In the genomic region with DNA sequence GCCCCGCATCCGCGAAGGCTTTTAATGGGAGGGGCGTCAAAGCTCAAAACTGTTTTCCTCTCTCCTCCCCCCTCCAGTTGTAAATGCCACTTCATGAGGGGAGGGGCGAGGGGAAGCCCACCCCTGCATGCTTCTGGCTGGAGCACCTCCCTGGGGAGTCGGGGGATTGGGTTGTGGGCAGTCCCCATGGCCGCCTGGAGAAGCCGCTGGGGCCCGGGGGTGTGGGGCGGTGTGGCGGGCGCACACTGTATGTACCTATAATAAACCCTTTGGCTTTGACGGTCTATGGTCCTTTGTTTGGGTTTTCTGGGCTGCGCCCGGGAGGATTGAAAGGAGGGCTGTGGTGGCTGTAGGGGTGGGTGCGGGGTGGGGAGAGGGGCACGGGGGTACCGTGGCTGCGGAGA, we compare ENCODE assay signal across 2 cellular contexts.
TF ChIP-seq lines count a peak whose summit lies in the region.

No MANE protein-coding gene starts in this region.

TF ChIP-seq in GM23338, 12 proteins besides CTCF, POLR2A, EP300 and RAD21:
- TF ChIP-seq ZNF114 (CRISPR knock-in tag; IDR thresholded peaks at IDR 0.05): no peak
- TF ChIP-seq POLR2AphosphoS5 (IDR thresholded peaks at IDR 0.05; ENCODE audit: low read depth): peak; percentile 42
- TF ChIP-seq, protein P1, sequence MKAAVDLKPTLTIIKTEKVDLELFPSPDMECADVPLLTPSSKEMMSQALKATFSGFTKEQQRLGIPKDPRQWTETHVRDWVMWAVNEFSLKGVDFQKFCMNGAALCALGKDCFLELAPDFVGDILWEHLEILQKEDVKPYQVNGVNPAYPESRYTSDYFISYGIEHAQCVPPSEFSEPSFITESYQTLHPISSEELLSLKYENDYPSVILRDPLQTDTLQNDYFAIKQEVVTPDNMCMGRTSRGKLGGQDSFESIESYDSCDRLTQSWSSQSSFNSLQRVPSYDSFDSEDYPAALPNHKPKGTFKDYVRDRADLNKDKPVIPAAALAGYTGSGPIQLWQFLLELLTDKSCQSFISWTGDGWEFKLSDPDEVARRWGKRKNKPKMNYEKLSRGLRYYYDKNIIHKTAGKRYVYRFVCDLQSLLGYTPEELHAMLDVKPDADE (IDR thresholded peaks at IDR 0.05): no peak
- no peak for TF ChIP-seq JUNB (IDR thresholded peaks at IDR 0.05; ENCODE audit: unreplicated experiment)
- TF ChIP-seq STAT1 (IDR thresholded peaks at IDR 0.05; ENCODE audit: unreplicated experiment): no peak
TF ChIP-seq in GM23338: peak in this region for 1.

TF ChIP-seq in H1, 55 proteins besides CTCF, POLR2A, EP300 and RAD21:
- TF ChIP-seq PHF8 (conservative IDR thresholded peaks at IDR 0.05; ENCODE audit: low read depth, low read length) (0 out of 2 replicates have a peak, but pooled peaks have one; percentile 20), KDM4A (IDR thresholded peaks at IDR 0.05; ENCODE audit: low read depth, low read length, severe bottlenecking) (peak; percentile 23), YY1 (IDR thresholded peaks at IDR 0.05; ENCODE audit: low read depth, low read length) (0 out of 2 replicates have a peak, but pooled peaks have one; percentile 24), RNF2 (IDR thresholded peaks at IDR 0.05; ENCODE audit: borderline replicate concordance, low read depth, low read length, missing control alignments, poor library complexity, severe bottlenecking) (no peak)
